ENCODE assay signal across 11 cellular contexts in genomic region chr9:3809724-3810123, GRCh38.
A peak's percentile ranks its signal among the peaks of the same experiment; 100 is the strongest.
DNase-seq lines count a peak whose midpoint lies in the region; ATAC-seq, FAIRE-seq and TF ChIP-seq lines count a peak whose summit lies in the region.
"Had no signal": no experiment of that assay in that cellular context is flagged by ENCODE, and none has a peak within 500 bp of the region (broad histone marks: within the 10 kb centered on the region; RNA-seq: fewer than 3 reads in every experiment).

No MANE protein-coding gene starts in this region.

- no peak for TF ChIP-seq RAD21 in GM12878 (IDR thresholded peaks at IDR 0.05; ENCODE audit: insufficient read depth, low read depth, low read length)

- no peak overlapping the region for H2AFZ ChIP-seq in GM12878 (ENCODE audit: control insufficient read depth, low read depth, low read length)

- BruUV-seq in GM12878 (replicated peaks; lab: Mats Ljungman, UMichigan): no TSS peak

- no peak for FAIRE-seq in GM12878 (lab: Jason Lieb, UNC)

- CTCF ChIA-PET in GM12878 (lab: Yijun Ruan, JAX): no interaction called here

- H4K20me1 ChIP-seq in GM12878 (ENCODE audit: control insufficient read depth, insufficient read depth): no peaks in the 10 kb centered on the region

- in situ Hi-C loops in GM12878 (cut with MboI): loop anchor here (10.0 kb wide), 1 partner anchor 1535 kb away; no protein-coding TSS in a partner anchor

- no peak overlapping the region for H3K4me2 ChIP-seq in GM12878 (ENCODE audit: control insufficient read depth, insufficient read depth)

- SMC1A ChIA-PET in GM12878 (lab: Charles Lee; ENCODE audit: uncharacterized antibody, unreplicated experiment): no interaction called here

- RAD21 ChIA-PET in GM12878 (lab: Charles Lee; ENCODE audit: unreplicated experiment): no interaction called here

- no peak for TF ChIP-seq CTCF in HL-60 (IDR thresholded peaks at IDR 0.05; ENCODE audit: insufficient read depth, low read length)
- TF ChIP-seq CTCF in GM12878 (IDR thresholded peaks at IDR 0.05 in 2 of 3, conservative IDR thresholded peaks at IDR 0.05 in 1 of 3; ENCODE audit: control insufficient read depth in 2 of 3, extremely low read depth in 1 of 3, insufficient read depth in 1 of 3, low read depth in 3 of 3, low read length in 3 of 3): no peak

- TF ChIP-seq EP300 in GM12878 (IDR thresholded peaks at IDR 0.05; ENCODE audit: borderline replicate concordance in 1 of 2, control insufficient read depth in 1 of 2, low read depth in 2 of 2, low read length in 2 of 2): no peak

- no peak for TF ChIP-seq POLR2A in GM12878 (IDR thresholded peaks at IDR 0.05; ENCODE audit: low read depth, low read length)

- no peak overlapping the region for H3K9ac ChIP-seq in GM12878 (ENCODE audit: control insufficient read depth, insufficient read depth, low read length)

- no peaks in the 10 kb centered on the region for H3K4me1 ChIP-seq in GM12878 (ENCODE audit: control insufficient read depth, insufficient read depth, low read length)
- H3K4me1 ChIP-seq: heart right ventricle had no signal

- peak; percentile 99 for ATAC-seq in GM21447 (IDR thresholded peaks at IDR 0.05; ENCODE audit: unreplicated experiment)
- peak; percentile 62 for ATAC-seq in GM12878
- ATAC-seq in GM21367 (IDR thresholded peaks at IDR 0.05; ENCODE audit: unreplicated experiment): no peak
- ATAC-seq: heart right ventricle had no signal

- no peaks in the 10 kb centered on the region for H3K27me3 ChIP-seq in HL-60 (ENCODE audit: insufficient read depth, poor library complexity, severe bottlenecking)
- H3K27me3 ChIP-seq in GM12878 (replicated peaks in 1 of 2; ENCODE audit: control insufficient read depth in 2 of 2, insufficient read depth in 2 of 2, low read length in 1 of 2): no peaks in the 10 kb centered on the region
- H3K27me3 ChIP-seq: heart right ventricle had no signal

- H3K4me3 ChIP-seq in HL-60 (replicated peaks; ENCODE audit: insufficient read depth, low read length) (no peak overlapping the region), GM12878 (no peak overlapping the region)
- H3K4me3 ChIP-seq: heart right ventricle had no signal

- H3K79me2 ChIP-seq in GM12878 (ENCODE audit: control insufficient read depth, insufficient read depth, low read length): no peaks in the 10 kb centered on the region

- POLR2A ChIA-PET in GM12878 (lab: Charles Lee): no interaction called here

- peak; percentile 3 for DNase-seq in DMS53 treated with DMSO at 0.1 percent for 48 hours (lab: John Stamatoyannopoulos, UW; ENCODE audit: unreplicated experiment)
- peak; percentile 10 to 20 for DNase-seq in HL-60 (ENCODE audit: low read depth in 1 of 2, low spot score in 1 of 2)
- DNase-seq in GM12878 (ENCODE audit: low read depth, low spot score): peak; percentile 4
- no peak for DNase-seq in stimulated activated CD4-positive, alpha-beta T cell treated with anti-CD3 and anti-CD28 coated beads, Interleukin-4, amount 100 ng/mL, for 24 hours
- DNase-seq in DMS79 (lab: John Stamatoyannopoulos, UW): no peak
- no peak for DNase-seq in NCI-H345 treated with DMSO at 0.1 percent for 48 hours (lab: John Stamatoyannopoulos, UW; ENCODE audit: unreplicated experiment)
- DNase-seq: CD4-positive, CD25-positive, alpha-beta regulatory T cell; central memory CD4-positive, alpha-beta T cell; heart right ventricle had no signal

- H3K27ac ChIP-seq in HL-60 (replicated peaks) (no peak overlapping the region), GM12878 (ENCODE audit: control insufficient read depth, insufficient read depth) (no peak overlapping the region)
- H3K27ac ChIP-seq: heart right ventricle had no signal

- no peaks in the 10 kb centered on the region for H3K36me3 ChIP-seq in GM12878 (ENCODE audit: control insufficient read depth in 2 of 2, insufficient read depth in 2 of 2, low read length in 1 of 2)
- H3K36me3 ChIP-seq: heart right ventricle had no signal

- H3K9me3 ChIP-seq in GM12878 (replicated peaks; ENCODE audit: control insufficient read depth, insufficient read depth, low read length): no peaks in the 10 kb centered on the region

- intact Hi-C loops in GM12878 (cut with micrococcal nuclease; ENCODE audit: unreplicated experiment): loop anchor here (10.0 kb wide), 1 partner anchor 1535 kb away; no protein-coding TSS in a partner anchor

TF ChIP-seq in GM12878, 131 proteins besides CTCF, POLR2A, EP300 and RAD21:
- TF ChIP-seq STAT1 (conservative IDR thresholded peaks at IDR 0.05) (no peak), RBBP5 (conservative IDR thresholded peaks at IDR 0.05) (no peak), KLF5 (IDR thresholded peaks at IDR 0.05; ENCODE audit: partially characterized antibody) (no peak), NFIC (IDR thresholded peaks at IDR 0.05; ENCODE audit: low read depth, low read length) (no peak), HDAC6 (IDR thresholded peaks at IDR 0.05; ENCODE audit: unreplicated experiment) (no peak)

Comparison
In these comparisons a context has a peak if more than half of its experiments do, and no peak if none do; other contexts are left out.
1. DNase-seq: peak in DMS53 treated with DMSO at 0.1 percent for 48 hours (single experiment), HL-60 (2 of 2) and GM12878 (single experiment); none in stimulated activated CD4-positive, alpha-beta T cell treated with anti-CD3 and anti-CD28 coated beads, Interleukin-4, amount 100 ng/mL, for 24 hours (single experiment), DMS79 (single experiment) and NCI-H345 treated with DMSO at 0.1 percent for 48 hours (single experiment).